Comparison of ENCODE assay signal across 9 cellular contexts in genomic region chr14:89137514-89138163, GRCh38.
DNase-seq lines count a peak whose midpoint lies in the region; ATAC-seq and TF ChIP-seq lines count a peak whose summit lies in the region.
"Had no signal": no experiment of that assay in that cellular context is flagged by ENCODE, and none has a peak within 500 bp of the region (broad histone marks: within the 10 kb centered on the region; RNA-seq: fewer than 3 reads in every experiment).

No MANE protein-coding gene starts in this region.

- POLR2A ChIA-PET in BJ (lab: Charles Lee) = no interaction called here

- CTCF ChIA-PET in BJ (lab: Yijun Ruan, JAX) = interaction anchor here (0.6 to 2.3 kb wide), 3 partner anchors 89 to 313 kb away, joined by 3 to 5 read pairs (median 3); no protein-coding TSS in a partner anchor

- no peaks in the 10 kb centered on the region; the same call in none of the 2 replicates for H3K27me3 ChIP-seq in BJ (ENCODE audit: control insufficient read depth, insufficient read depth, low read length)

- H3K36me3 ChIP-seq in BJ (ENCODE audit: control insufficient read depth, insufficient read depth, low read length) = no peaks in the 10 kb centered on the region

- peak; percentile 75 for DNase-seq in BJ (ENCODE audit: low read depth)
- peak; percentile 1 for DNase-seq in OCI-M1 (lab: John Stamatoyannopoulos, UW)
- DNase-seq in dedifferentiated amniotic fluid mesenchymal stem cell (ENCODE audit: extremely low spot score) = peak; percentile 74
- peak; percentile 72 for DNase-seq in mucosa of gallbladder (ENCODE audit: low spot score)
- DNase-seq in midbrain (lab: John Stamatoyannopoulos, UW) = no peak
- no peak for DNase-seq in NCI-H2029 (lab: John Stamatoyannopoulos, UW)
- DNase-seq in HuH-7.5 (ENCODE audit: low spot score) = no peak
- DNase-seq: anterior cingulate cortex had no signal

- no peak for ATAC-seq in GM18858 (IDR thresholded peaks at IDR 0.05; ENCODE audit: unreplicated experiment)

- no peak overlapping the region for H3K4me3 ChIP-seq in BJ (ENCODE audit: low read depth, low read length)

- TF ChIP-seq CTCF in BJ (IDR thresholded peaks at IDR 0.05; ENCODE audit: insufficient read depth, low read depth, low read length) = no peak

Comparison
In these comparisons a context has a peak if more than half of its experiments do, and no peak if none do; other contexts are left out.
1. DNase-seq: peak in BJ (single experiment), OCI-M1 (single experiment), dedifferentiated amniotic fluid mesenchymal stem cell (single experiment) and mucosa of gallbladder (single experiment); none in midbrain (single experiment), NCI-H2029 (single experiment) and HuH-7.5 (single experiment).